ENCODE assay signal across 17 cellular contexts in the genomic region with DNA sequence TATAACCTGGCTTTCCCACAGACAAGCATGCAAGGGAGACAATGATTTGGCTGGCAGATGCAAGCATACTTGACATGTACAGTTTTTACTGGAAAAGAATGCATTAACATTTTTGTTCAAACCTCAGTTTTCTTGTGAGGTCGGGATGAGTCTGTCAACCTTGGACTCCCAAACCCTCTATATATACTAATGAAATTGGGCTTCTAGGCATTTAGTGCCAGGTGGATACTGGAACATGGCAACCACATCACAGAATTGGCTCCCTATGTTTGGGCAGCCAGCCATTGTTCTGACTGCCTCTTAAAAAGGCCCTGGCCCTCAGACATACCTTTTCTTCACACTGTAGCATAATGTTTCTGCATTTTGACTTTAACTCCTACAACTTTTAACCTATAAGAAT. TPM values are rescaled to one million over a fixed set of nuclear protein-coding genes. Genes with fewer than 3 reads are reported as not detected.
DNase-seq lines count a peak whose midpoint lies in the region; ATAC-seq, FAIRE-seq and TF ChIP-seq lines count a peak whose summit lies in the region.
"Had no signal": no experiment of that assay in that cellular context is flagged by ENCODE, and none has a peak within 500 bp of the region (broad histone marks: within the 10 kb centered on the region; RNA-seq: fewer than 3 reads in every experiment).

No MANE protein-coding gene starts in this region.

- no peak for TF ChIP-seq POLR2A in HepG2 (IDR thresholded peaks at IDR 0.05; ENCODE audit: insufficient read depth in 1 of 2, low read depth in 2 of 2, low read length in 2 of 2)
- TF ChIP-seq POLR2A in right lobe of liver (IDR thresholded peaks at IDR 0.05): no peak
- no peak for TF ChIP-seq POLR2A in gastrocnemius medialis (IDR thresholded peaks at IDR 0.05)

- in situ Hi-C loops in HepG2 (cut with HindIII; ENCODE audit: extremely low pct_ligation_motif_present, low pct_unique_long_range_greater_than_20kb): no loop called here
- in situ Hi-C loops in gastrocnemius medialis (cut with MboI; ENCODE audit: low sequenced_read_pairs in 4 of 4): no loop called here

- peaks cover 20% of the 10 kb centered on the region for H3K36me3 Mint-ChIP-seq in T-helper 2 cell treated with Interferon-gamma antibody and Interleukin-4, amounts not matched to agents 5 μg/mL and 100 μg/mL, for 36 hours (ENCODE audit: low read depth)

- H3K9me3 ChIP-seq in HepG2 (ENCODE audit: low read length): no peaks in the 10 kb centered on the region
- H3K9me3 ChIP-seq in right lobe of liver: no peaks in the 10 kb centered on the region
- no peaks in the 10 kb centered on the region for H3K9me3 ChIP-seq in KOPT-K1 (ENCODE audit: insufficient read depth, low read length, poor library complexity, severe bottlenecking)
- H3K9me3 ChIP-seq in smooth muscle cell (replicated peaks; ENCODE audit: low read depth): no peaks in the 10 kb centered on the region
- no peaks in the 10 kb centered on the region for H3K9me3 ChIP-seq in gastrocnemius medialis
- H3K9me3 ChIP-seq: body of pancreas, tibial artery had no signal

- peaks cover 99% of the 10 kb centered on the region for H3K79me2 ChIP-seq in HepG2 (ENCODE audit: insufficient read depth, low read length)
- H3K79me2 ChIP-seq in smooth muscle cell (ENCODE audit: low read depth): peaks cover 99% of the 10 kb centered on the region

- H3K27ac ChIP-seq in HepG2 (ENCODE audit: extremely low read length, insufficient read depth, low read length) (no peak overlapping the region), right lobe of liver (no peak overlapping the region), KOPT-K1 (ENCODE audit: low read depth, low read length, poor library complexity, severe bottlenecking) (peak overlapping the region; percentile 58), smooth muscle cell (ENCODE audit: low read depth) (peak overlapping the region; percentile 20), gastrocnemius medialis (no peak overlapping the region)

- H3K27ac Mint-ChIP-seq in T-helper 2 cell treated with Interferon-gamma antibody and Interleukin-4, amounts not matched to agents 5 μg/mL and 100 μg/mL, for 36 hours: no peak overlapping the region

- no peaks in the 10 kb centered on the region for H3K27me3 Mint-ChIP-seq in T-helper 2 cell treated with Interferon-gamma antibody and Interleukin-4, amounts not matched to agents 5 μg/mL and 100 μg/mL, for 36 hours (ENCODE audit: low read depth)

- H3K36me3 ChIP-seq in HepG2 (replicated peaks in 1 of 2; ENCODE audit: control insufficient read depth in 1 of 2, insufficient read depth in 2 of 2, low read length in 2 of 2): peaks cover 6 to 26% of the 10 kb centered on the region in 2 experiments; a peak in 4 of 5 replicates
- no peaks in the 10 kb centered on the region for H3K36me3 ChIP-seq in right lobe of liver
- peaks cover 91% of the 10 kb centered on the region for H3K36me3 ChIP-seq in KOPT-K1 (ENCODE audit: insufficient read depth, low read length)
- no peaks in the 10 kb centered on the region for H3K36me3 ChIP-seq in smooth muscle cell (ENCODE audit: low read depth)
- no peaks in the 10 kb centered on the region for H3K36me3 ChIP-seq in gastrocnemius medialis
- H3K36me3 ChIP-seq: tibial artery had no signal

- H3K4me3 Mint-ChIP-seq in T-helper 2 cell treated with Interferon-gamma antibody and Interleukin-4, amounts not matched to agents 5 μg/mL and 100 μg/mL, for 36 hours: no peak overlapping the region
- H3K4me3 Mint-ChIP-seq: T-helper 1 cell treated with Interleukin-12 subunit alpha and Interleukin-12 subunit beta and Interleukin-4 antibody, amounts not matched to agents 30 μg/mL and 1 μg/mL, for 36 hours had no signal

- H3K9ac ChIP-seq in HepG2 (ENCODE audit: insufficient read depth, low read depth, low read length) (no peak overlapping the region), smooth muscle cell (ENCODE audit: low read depth) (no peak overlapping the region)

- intact Hi-C loops in HepG2 (cut with micrococcal nuclease; ENCODE audit: unreplicated experiment) (no loop called here), right lobe of liver (cut with DNase I) (no loop called here), gastrocnemius medialis (cut with DNase I; ENCODE audit: low total_unique reads) (no loop called here)

- ATAC-seq in HepG2 (no peak), right lobe of liver (no peak), gastrocnemius medialis (no peak)

- H3K4me2 ChIP-seq in HepG2 (ENCODE audit: low read depth, low read length): no peak overlapping the region
- H3K4me2 ChIP-seq in smooth muscle cell: no peak overlapping the region

- TF ChIP-seq EP300 in HepG2 (IDR thresholded peaks at IDR 0.05; ENCODE audit: low read depth in 2 of 2, low read length in 2 of 2) (no peak), HepG2 (CRISPR knock-in tag; IDR thresholded peaks at IDR 0.05; ENCODE audit: borderline replicate concordance) (no peak)

- H3K4me1 Mint-ChIP-seq in T-helper 2 cell treated with Interferon-gamma antibody and Interleukin-4, amounts not matched to agents 5 μg/mL and 100 μg/mL, for 36 hours (ENCODE audit: low read depth): peaks cover 38% of the 10 kb centered on the region

- POLR2A ChIA-PET in HepG2 (lab: Yijun Ruan, JAX): no interaction called here

- TF ChIP-seq RAD21 in HepG2 (CRISPR knock-in tag; IDR thresholded peaks at IDR 0.05): no peak

- no TSS peak for BruUV-seq in HepG2 (replicated peaks; lab: Mats Ljungman, UMichigan)

- TF ChIP-seq CTCF in HepG2 (CRISPR knock-in tag; IDR thresholded peaks at IDR 0.05) (no peak), right lobe of liver (IDR thresholded peaks at IDR 0.05) (no peak), smooth muscle cell (IDR thresholded peaks at IDR 0.05; ENCODE audit: borderline replicate concordance, insufficient read depth, poor library complexity, severe bottlenecking) (no peak), gastrocnemius medialis (IDR thresholded peaks at IDR 0.05 in 4 of 5, conservative IDR thresholded peaks at IDR 0.05 in 1 of 5) (no peak)

- peaks cover 47% of the 10 kb centered on the region for H4K20me1 ChIP-seq in HepG2 (ENCODE audit: insufficient read depth, low read length)
- H4K20me1 ChIP-seq in smooth muscle cell (ENCODE audit: low read depth): peaks cover 88% of the 10 kb centered on the region

- H3K4me3 ChIP-seq in HepG2 (replicated peaks in 1 of 3; ENCODE audit: insufficient read depth in 1 of 3, low read depth in 2 of 3, low read length in 3 of 3) (no peak overlapping the region), right lobe of liver (no peak overlapping the region), smooth muscle cell (no peak overlapping the region), gastrocnemius medialis (no peak overlapping the region)
- H3K4me3 ChIP-seq: body of pancreas, tibial artery had no signal

- H3K27me3 ChIP-seq in HepG2 (ENCODE audit: control insufficient read depth in 1 of 2, insufficient read depth in 2 of 2, low read length in 2 of 2): no peaks in the 10 kb centered on the region
- no peaks in the 10 kb centered on the region for H3K27me3 ChIP-seq in right lobe of liver
- no peaks in the 10 kb centered on the region for H3K27me3 ChIP-seq in smooth muscle cell (ENCODE audit: low read depth)
- H3K27me3 ChIP-seq in gastrocnemius medialis: no peaks in the 10 kb centered on the region
- H3K27me3 ChIP-seq: body of pancreas, tibial artery had no signal

- H3F3A ChIP-seq in smooth muscle cell (ENCODE audit: low read depth): peaks cover 4% of the 10 kb centered on the region

- DNase-seq in HepG2 (ENCODE audit: low spot score) (no peak), right lobe of liver (no peak), cerebellar cortex (ENCODE audit: low spot score) (peak; percentile 25), smooth muscle cell (lab: John Stamatoyannopoulos, UW; ENCODE audit: unreplicated experiment) (no peak), gastrocnemius medialis (no peak)
- DNase-seq in T-helper 2 cell treated with Interferon-gamma antibody and Interleukin-4, amounts not matched to agents 5 μg/mL and 100 μg/mL, for 36 hours (ENCODE audit: low spot score): no peak
- DNase-seq in activated CD4-positive, alpha-beta T cell treated with anti-CD3 and anti-CD28 coated beads, Interleukin-2, amount 50 U/mL, for 4 hours: no peak
- DNase-seq: activated CD4-positive, alpha-beta T cell treated with anti-CD3 and anti-CD28 coated beads, Interleukin-2, amount 50 U/mL, for 1 hour; body of pancreas; COR-L47; islet precursor cell; NCI-H2171 treated with DMSO at 0.1 percent for 48 hours; PC-3; posterior cingulate gyrus; tibial artery had no signal

- peaks cover 78% of the 10 kb centered on the region for H3K4me1 ChIP-seq in HepG2 (ENCODE audit: insufficient read depth, low read length)
- H3K4me1 ChIP-seq in right lobe of liver: no peaks in the 10 kb centered on the region
- H3K4me1 ChIP-seq in smooth muscle cell (ENCODE audit: low read depth): peaks cover 25% of the 10 kb centered on the region
- H3K4me1 ChIP-seq in gastrocnemius medialis: peaks cover 0 to 11% of the 10 kb centered on the region in 2 donors

- no peak for FAIRE-seq in HepG2 (lab: Jason Lieb, UNC)

- H3K9me3 Mint-ChIP-seq in T-helper 2 cell treated with Interferon-gamma antibody and Interleukin-4, amounts not matched to agents 5 μg/mL and 100 μg/mL, for 36 hours: no peaks in the 10 kb centered on the region
- H3K9me3 Mint-ChIP-seq: T-helper 1 cell treated with Interleukin-12 subunit alpha and Interleukin-12 subunit beta and Interleukin-4 antibody, amounts not matched to agents 30 μg/mL and 1 μg/mL, for 36 hours had no signal

- WGBS in HepG2 (ENCODE audit: low lambda C conversion rate): 100% methylated on average over 1 of the region's 1 CpG
- WGBS in right lobe of liver (ENCODE audit: insufficient coverage, low coverage, low lambda C conversion rate, missing lambda C conversion rate): 100% methylated on average over 1 of the region's 1 CpG
- 92% methylated on average over 1 of the region's 1 CpG for WGBS in smooth muscle cell (ENCODE audit: low lambda C conversion rate)

- CTCF ChIA-PET in HepG2 (lab: Yijun Ruan, JAX; ENCODE audit: low intra/inter-chr PET ratio, low total read pairs): no interaction called here

- H2AFZ ChIP-seq in HepG2 (ENCODE audit: low read length) (no peak overlapping the region), smooth muscle cell (ENCODE audit: low read depth) (no peak overlapping the region)

RNA-seq across cellular contexts. Expression of a gene that starts 39.1 kb away (rescaled TPM):
- 90.8 and 134 TPM in 2 replicates for total RNA-seq in HepG2 (2016; rRNA removed; fragmentation: Illumina TruSeq; extraction: Trizol)
- total RNA-seq in HepG2 (2016; cell fraction: cytosol; rRNA removed; fragmentation: Illumina TruSeq; extraction: Trizol; ENCODE audit: low read depth): 5.1 and 5.5 TPM in 2 replicates
- 84.9 and 123 TPM in 2 replicates for total RNA-seq in HepG2 (2016; cell fraction: insoluble cytoplasmic fraction; rRNA removed; fragmentation: Illumina TruSeq; extraction: Trizol)
- total RNA-seq in HepG2 (2016; cell fraction: membrane; rRNA removed; fragmentation: Illumina TruSeq; extraction: Trizol): 29.2 and 30.5 TPM in 2 replicates
- 119 and 130 TPM in 2 replicates for total RNA-seq in HepG2 (2016; cell fraction: nucleus; rRNA removed; fragmentation: Illumina TruSeq; extraction: Trizol)
- 25.6 and 34.6 TPM in 2 replicates for polyA plus RNA-seq in HepG2 (2011; rRNA removed)
- 18.5 and 23.7 TPM in 2 replicates for polyA plus RNA-seq in HepG2 (2011; cell fraction: cytosol; rRNA removed)
- 43.9 and 53.9 TPM in 2 replicates for polyA plus RNA-seq in HepG2 (2011; cell fraction: nucleus; rRNA removed)
- 20.9 and 27.3 TPM in 2 replicates for polyA plus RNA-seq in HepG2 (2012)
- polyA plus RNA-seq in HepG2 (2016; cell fraction: cytosol; fragmentation: Illumina TruSeq; extraction: Trizol; ENCODE audit: low read depth): 1.4 and 1.7 TPM in 2 replicates
- 58.7 and 59.6 TPM in 2 replicates for polyA plus RNA-seq in HepG2 (2016; cell fraction: insoluble cytoplasmic fraction; fragmentation: Illumina TruSeq; extraction: Trizol; ENCODE audit: low read depth)
- polyA plus RNA-seq in HepG2 (2016; cell fraction: membrane; fragmentation: Illumina TruSeq; extraction: Trizol; ENCODE audit: low read depth): 5.4 and 5.9 TPM in 2 replicates
- polyA plus RNA-seq in HepG2 (2016; cell fraction: nucleus; fragmentation: Illumina TruSeq; extraction: Trizol; ENCODE audit: insufficient read depth, low read depth): 40.3 and 43.1 TPM in 2 replicates
- 69.1 and 135 TPM in 2 replicates for polyA minus RNA-seq in HepG2 (2011; rRNA and poly(A)+ RNA removed; ENCODE audit: low replicate concordance)
- 85.6 and 90.1 TPM in 2 replicates for polyA minus RNA-seq in HepG2 (2011; cell fraction: cytosol; rRNA and poly(A)+ RNA removed)
- 219 and 264 TPM in 2 replicates for polyA minus RNA-seq in HepG2 (2011; cell fraction: nucleus; rRNA and poly(A)+ RNA removed)
- 10 to 100 TPM in 5 of 6 experiments, 1 to 10 TPM in 1; 6.9 to 23.7 (median 17.0) TPM for total RNA-seq in right lobe of liver
- total RNA-seq in smooth muscle cell: 99.2 and 118 TPM in 2 replicates
- polyA plus RNA-seq in smooth muscle cell: 26.7 and 34.2 TPM in 2 replicates
- 1 to 10 TPM; 1.2 to 6.9 (median 2.6) TPM for total RNA-seq in gastrocnemius medialis

Comparison
In these comparisons a context has a peak if more than half of its experiments do, and no peak if none do; other contexts are left out.
1. H3K27ac ChIP-seq: peak in KOPT-K1 (single experiment) and smooth muscle cell (single experiment); none in HepG2 (single experiment), right lobe of liver (0 of 3) and gastrocnemius medialis (0 of 4).